In the genomic region with DNA sequence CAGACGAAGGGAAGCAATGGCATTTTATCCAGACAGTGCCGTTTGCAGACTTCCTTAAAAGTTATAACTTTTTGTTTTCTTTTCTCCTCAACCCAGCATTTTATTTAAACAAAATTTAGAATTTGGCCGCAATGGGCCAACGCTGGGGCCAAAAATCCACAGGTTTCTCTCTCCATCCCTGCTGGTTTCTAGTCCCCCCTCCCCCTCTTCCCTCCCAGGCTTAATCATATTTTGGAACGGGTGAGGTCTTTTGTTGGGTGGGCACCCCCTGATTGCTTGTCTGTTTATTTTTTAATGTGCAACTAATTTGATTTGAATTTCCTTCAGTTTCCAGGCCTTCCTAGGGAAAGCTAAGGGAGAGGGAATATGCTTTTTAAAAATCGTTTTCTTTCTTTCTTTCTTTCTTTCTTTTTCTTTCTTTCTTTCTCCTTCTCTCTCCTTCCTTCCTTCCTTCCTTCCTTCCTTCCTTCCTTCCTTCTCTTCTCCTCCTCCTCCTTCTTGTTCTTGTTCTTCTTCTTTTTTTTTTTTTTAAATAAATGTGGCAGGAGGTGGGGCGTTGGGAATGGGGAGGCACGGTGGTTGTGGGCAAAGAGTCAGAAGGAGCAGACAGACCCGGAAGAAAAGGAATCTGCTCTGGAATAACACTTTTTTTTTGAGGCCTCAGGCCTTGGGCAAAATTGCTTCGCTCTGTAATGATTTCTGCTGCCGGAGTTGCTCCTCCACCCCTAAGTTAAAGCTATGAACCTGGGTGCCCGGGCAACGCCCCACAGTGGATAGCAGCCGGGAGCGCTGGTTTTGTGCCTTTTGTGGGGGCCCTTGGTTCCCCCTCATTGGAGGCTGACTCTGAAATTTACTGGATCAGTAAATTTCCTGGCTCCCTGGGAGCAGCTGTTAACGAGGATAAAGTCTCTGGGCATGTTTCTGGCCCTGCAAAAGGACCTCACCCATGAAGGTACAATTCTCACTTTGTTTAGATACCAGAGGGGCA, we compare ENCODE assay signal across 8 cellular contexts. TPM values are rescaled to one million over a fixed set of nuclear protein-coding genes. Genes with fewer than 3 reads are reported as not detected.
A peak's percentile ranks its signal among the peaks of the same experiment; 100 is the strongest.
DNase-seq lines count a peak whose midpoint lies in the region; ATAC-seq, FAIRE-seq and TF ChIP-seq lines count a peak whose summit lies in the region.

No MANE protein-coding gene starts in this region.

- no peaks in the 10 kb centered on the region for H3K9me3 Mint-ChIP-seq in T-helper 2 cell treated with Interferon-gamma antibody and Interleukin-4, amounts not matched to agents 5 μg/mL and 100 μg/mL, for 36 hours
- no peaks in the 10 kb centered on the region for H3K9me3 Mint-ChIP-seq in nephron

- H3K27me3 Mint-ChIP-seq in T-helper 2 cell treated with Interferon-gamma antibody and Interleukin-4, amounts not matched to agents 5 μg/mL and 100 μg/mL, for 36 hours (ENCODE audit: low read depth): peaks cover 13% of the 10 kb centered on the region
- peaks cover 3% of the 10 kb centered on the region for H3K27me3 Mint-ChIP-seq in nephron (ENCODE audit: low read depth)

- H3K9me3 ChIP-seq in RWPE2 (ENCODE audit: severe bottlenecking): no peaks in the 10 kb centered on the region
- H3K9me3 ChIP-seq in esophagus (ENCODE audit: control insufficient read depth in 2 of 2, insufficient read depth in 1 of 2, low read depth in 1 of 2, low read length in 1 of 2): no peaks in the 10 kb centered on the region

- H3K4me1 Mint-ChIP-seq in T-helper 2 cell treated with Interferon-gamma antibody and Interleukin-4, amounts not matched to agents 5 μg/mL and 100 μg/mL, for 36 hours (ENCODE audit: low read depth): peaks cover 14% of the 10 kb centered on the region
- H3K4me1 Mint-ChIP-seq in nephron: peaks cover 58% of the 10 kb centered on the region

- no peak for DNase-seq in T-helper 2 cell treated with Interferon-gamma antibody and Interleukin-4, amounts not matched to agents 5 μg/mL and 100 μg/mL, for 36 hours (ENCODE audit: low spot score)
- DNase-seq in T-helper 2 cell (no peak), RWPE2 (ENCODE audit: low spot score) (no peak), COLO668 (lab: John Stamatoyannopoulos, UW; ENCODE audit: unreplicated experiment) (no peak), D721Med (ENCODE audit: insufficient read length, low spot score) (no peak)

- H3K27ac ChIP-seq in RWPE2 (ENCODE audit: poor library complexity, severe bottlenecking) (peak overlapping the region; percentile 87), esophagus (ENCODE audit: low read depth in 2 of 2, low read length in 1 of 2) (peak overlapping the region; percentile 90 to 92)

- peaks cover 2% of the 10 kb centered on the region for H3K36me3 Mint-ChIP-seq in T-helper 2 cell treated with Interferon-gamma antibody and Interleukin-4, amounts not matched to agents 5 μg/mL and 100 μg/mL, for 36 hours (ENCODE audit: low read depth)
- H3K36me3 Mint-ChIP-seq in nephron (ENCODE audit: low read depth): peaks cover 12% of the 10 kb centered on the region

- H3K4me3 ChIP-seq in RWPE2 (ENCODE audit: severe bottlenecking) (peak overlapping the region; percentile 81), esophagus (ENCODE audit: low read depth in 1 of 2, low read length in 2 of 2) (peak overlapping the region; percentile 78 to 96)

- 12 to 16% methylated on average over 16 of the region's 16 CpGs for WGBS in esophagus, 2 donors

- H3K4me3 Mint-ChIP-seq in T-helper 2 cell treated with Interferon-gamma antibody and Interleukin-4, amounts not matched to agents 5 μg/mL and 100 μg/mL, for 36 hours: peak overlapping the region; percentile 81
- peak overlapping the region; percentile 98 to 99 (median 98) for H3K4me3 Mint-ChIP-seq in nephron

- peaks cover 43% of the 10 kb centered on the region for H3K36me3 ChIP-seq in RWPE2 (ENCODE audit: low read depth)
- no peaks in the 10 kb centered on the region for H3K36me3 ChIP-seq in esophagus (ENCODE audit: control insufficient read depth in 2 of 2, insufficient read depth in 2 of 2, low read length in 1 of 2)

- no peak for ATAC-seq in RWPE2 (ENCODE audit: low read depth)
- no peak for ATAC-seq in HG02642 (IDR thresholded peaks at IDR 0.05; ENCODE audit: poor library complexity, unreplicated experiment)

- H3K27me3 ChIP-seq in RWPE2 (ENCODE audit: insufficient read depth, poor library complexity, severe bottlenecking): no peaks in the 10 kb centered on the region
- H3K27me3 ChIP-seq in esophagus (ENCODE audit: control insufficient read depth in 1 of 2, insufficient read depth in 2 of 2, low read length in 2 of 2): no peaks in the 10 kb centered on the region

- H3K27ac Mint-ChIP-seq in T-helper 2 cell treated with Interferon-gamma antibody and Interleukin-4, amounts not matched to agents 5 μg/mL and 100 μg/mL, for 36 hours: peak overlapping the region; percentile 81
- H3K27ac Mint-ChIP-seq in nephron: peak overlapping the region; percentile 98 to 100 (median 99)

- no peak for TF ChIP-seq CTCF in RWPE2 (IDR thresholded peaks at IDR 0.05; ENCODE audit: poor library complexity, severe bottlenecking)
- no peak for TF ChIP-seq CTCF in nephron (IDR thresholded peaks at IDR 0.05; ENCODE audit: unreplicated experiment in 3 of 3)
- no peak for TF ChIP-seq CTCF in D721Med (IDR thresholded peaks at IDR 0.05; ENCODE audit: insufficient read depth, missing control alignments)

- H3K4me1 ChIP-seq in RWPE2 (ENCODE audit: insufficient read depth, poor library complexity, severe bottlenecking) (peaks cover 37% of the 10 kb centered on the region), esophagus (ENCODE audit: control insufficient read depth in 2 of 2, insufficient read depth in 2 of 2, low read length in 1 of 2) (no peaks in the 10 kb centered on the region)

- no peak for FAIRE-seq in D721Med (lab: Jason Lieb, UNC)

RNA-seq across cellular contexts. Expression of a gene that starts 1.9 kb away (rescaled TPM):
- 1 to 10 TPM; 2.8 to 3.3 TPM for polyA plus RNA-seq in esophagus
